12 cellular contexts compared by ENCODE assay signal in the genomic region with DNA sequence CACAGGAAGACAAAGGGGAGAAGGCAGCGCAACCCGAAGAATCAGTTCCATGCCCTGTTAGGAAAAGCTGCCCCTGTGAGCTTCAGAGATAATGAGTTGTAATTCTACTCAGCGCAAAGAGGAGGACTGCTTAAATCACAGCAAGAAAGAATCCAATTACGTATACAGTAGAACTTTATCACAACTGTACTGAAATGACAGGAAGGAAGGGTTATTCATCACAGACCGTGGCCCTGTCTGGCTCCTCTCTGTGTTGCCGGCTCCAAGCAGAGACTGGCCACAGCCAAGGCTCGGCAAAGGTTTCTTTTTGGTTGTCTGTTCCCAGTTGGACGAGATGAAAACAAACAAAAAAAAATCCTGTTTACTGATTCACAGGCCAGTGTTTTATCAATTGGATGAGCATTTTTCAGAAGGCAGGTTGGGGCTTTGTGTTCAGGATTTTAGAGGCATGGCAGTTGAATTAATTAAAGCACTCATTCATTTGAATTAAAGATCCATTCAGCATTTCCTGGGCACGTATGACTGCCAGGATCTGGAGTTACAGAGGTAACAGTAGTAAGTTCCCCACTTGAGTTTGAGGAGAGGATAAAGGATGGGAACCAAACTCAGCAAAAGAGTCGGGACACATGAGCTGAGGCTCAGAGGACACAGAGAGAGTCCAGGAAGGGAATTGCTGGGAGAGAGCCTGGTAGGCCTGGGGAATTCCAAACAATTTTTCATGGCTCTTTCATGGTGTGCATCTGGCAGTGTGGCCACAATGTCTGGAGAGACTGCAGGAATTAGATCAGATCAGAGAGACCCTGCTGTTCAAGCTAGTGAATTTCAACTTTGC.
DNase-seq lines count a peak whose midpoint lies in the region; ATAC-seq and TF ChIP-seq lines count a peak whose summit lies in the region.
"Had no signal": no experiment of that assay in that cellular context is flagged by ENCODE, and none has a peak within 500 bp of the region (broad histone marks: within the 10 kb centered on the region; RNA-seq: fewer than 3 reads in every experiment).

No MANE protein-coding gene starts in this region.

- DNase-seq in EL (peak; percentile 8), glomerular visceral epithelial cell (ENCODE audit: extremely low spot score) (peak; percentile 15), renal cortical epithelial cell (ENCODE audit: low read depth) (peak; percentile 7), immature natural killer cell (no peak), NCI-H1092 (lab: John Stamatoyannopoulos, UW) (no peak), NCI-H146 (lab: John Stamatoyannopoulos, UW) (no peak)
- no peak for DNase-seq in activated effector memory CD4-positive, alpha-beta T cell treated with anti-CD3 and anti-CD28 coated beads, Interleukin-2, amount 50 U/mL, for 16 hours
- DNase-seq: DND-41; SHP77 treated with DMSO at 0.1 percent for 48 hours; stimulated activated CD4-positive, alpha-beta T cell treated with anti-CD3 and anti-CD28 coated beads, Interleukin-15, amount 100 ng/mL, for 24 hours had no signal

- peaks cover 0 to 8% (median 0%) of the 10 kb centered on the region in 3 donors for H3K27me3 Mint-ChIP-seq in immature natural killer cell (ENCODE audit: low read depth in 3 of 3)
- H3K27me3 Mint-ChIP-seq: type B pancreatic cell had no signal

- no peak overlapping the region for H3K4me3 Mint-ChIP-seq in immature natural killer cell
- H3K4me3 Mint-ChIP-seq: type B pancreatic cell had no signal

- H3K9me3 Mint-ChIP-seq in immature natural killer cell: no peaks in the 10 kb centered on the region
- H3K9me3 Mint-ChIP-seq: type B pancreatic cell had no signal

- peaks cover 11 to 24% of the 10 kb centered on the region in 2 donors for H3K4me1 Mint-ChIP-seq in immature natural killer cell

- peak; percentile 80 for ATAC-seq in SK-N-SH treated with all-trans-retinoic acid at 6 μM for 48 hours

- no peak overlapping the region for H3K27ac Mint-ChIP-seq in immature natural killer cell
- H3K27ac Mint-ChIP-seq: type B pancreatic cell had no signal

- no peaks in the 10 kb centered on the region for H3K36me3 Mint-ChIP-seq in immature natural killer cell
- H3K36me3 Mint-ChIP-seq: type B pancreatic cell had no signal

TF ChIP-seq in SK-N-SH treated with all-trans-retinoic acid at 6 μM for 48 hours, 23 proteins besides CTCF, POLR2A, EP300 and RAD21:
- no peak for TF ChIP-seq GLIS3 (CRISPR knock-in tag; IDR thresholded peaks at IDR 0.05)
- TF ChIP-seq ZFP3 (CRISPR knock-in tag; IDR thresholded peaks at IDR 0.05): no peak
- TF ChIP-seq ZFP30 (CRISPR knock-in tag; IDR thresholded peaks at IDR 0.05): no peak
- TF ChIP-seq ISL1 (CRISPR knock-in tag; IDR thresholded peaks at IDR 0.05): no peak
- TF ChIP-seq SNAI2 (CRISPR knock-in tag; IDR thresholded peaks at IDR 0.05): no peak
- no peak for TF ChIP-seq ESRRG (CRISPR knock-in tag; IDR thresholded peaks at IDR 0.05)
- no peak for TF ChIP-seq ZNF8 (CRISPR knock-in tag; IDR thresholded peaks at IDR 0.05)
- no peak for TF ChIP-seq TCF4 (CRISPR knock-in tag; IDR thresholded peaks at IDR 0.05; ENCODE audit: borderline replicate concordance)
- TF ChIP-seq, protein P1, sequence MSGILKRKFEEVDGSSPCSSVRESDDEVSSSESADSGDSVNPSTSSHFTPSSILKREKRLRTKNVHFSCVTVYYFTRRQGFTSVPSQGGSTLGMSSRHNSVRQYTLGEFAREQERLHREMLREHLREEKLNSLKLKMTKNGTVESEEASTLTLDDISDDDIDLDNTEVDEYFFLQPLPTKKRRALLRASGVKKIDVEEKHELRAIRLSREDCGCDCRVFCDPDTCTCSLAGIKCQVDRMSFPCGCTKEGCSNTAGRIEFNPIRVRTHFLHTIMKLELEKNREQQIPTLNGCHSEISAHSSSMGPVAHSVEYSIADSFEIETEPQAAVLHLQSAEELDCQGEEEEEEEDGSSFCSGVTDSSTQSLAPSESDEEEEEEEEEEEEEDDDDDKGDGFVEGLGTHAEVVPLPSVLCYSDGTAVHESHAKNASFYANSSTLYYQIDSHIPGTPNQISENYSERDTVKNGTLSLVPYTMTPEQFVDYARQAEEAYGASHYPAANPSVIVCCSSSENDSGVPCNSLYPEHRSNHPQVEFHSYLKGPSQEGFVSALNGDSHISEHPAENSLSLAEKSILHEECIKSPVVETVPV (CRISPR knock-in tag; IDR thresholded peaks at IDR 0.05): no peak
- TF ChIP-seq, protein P2, sequence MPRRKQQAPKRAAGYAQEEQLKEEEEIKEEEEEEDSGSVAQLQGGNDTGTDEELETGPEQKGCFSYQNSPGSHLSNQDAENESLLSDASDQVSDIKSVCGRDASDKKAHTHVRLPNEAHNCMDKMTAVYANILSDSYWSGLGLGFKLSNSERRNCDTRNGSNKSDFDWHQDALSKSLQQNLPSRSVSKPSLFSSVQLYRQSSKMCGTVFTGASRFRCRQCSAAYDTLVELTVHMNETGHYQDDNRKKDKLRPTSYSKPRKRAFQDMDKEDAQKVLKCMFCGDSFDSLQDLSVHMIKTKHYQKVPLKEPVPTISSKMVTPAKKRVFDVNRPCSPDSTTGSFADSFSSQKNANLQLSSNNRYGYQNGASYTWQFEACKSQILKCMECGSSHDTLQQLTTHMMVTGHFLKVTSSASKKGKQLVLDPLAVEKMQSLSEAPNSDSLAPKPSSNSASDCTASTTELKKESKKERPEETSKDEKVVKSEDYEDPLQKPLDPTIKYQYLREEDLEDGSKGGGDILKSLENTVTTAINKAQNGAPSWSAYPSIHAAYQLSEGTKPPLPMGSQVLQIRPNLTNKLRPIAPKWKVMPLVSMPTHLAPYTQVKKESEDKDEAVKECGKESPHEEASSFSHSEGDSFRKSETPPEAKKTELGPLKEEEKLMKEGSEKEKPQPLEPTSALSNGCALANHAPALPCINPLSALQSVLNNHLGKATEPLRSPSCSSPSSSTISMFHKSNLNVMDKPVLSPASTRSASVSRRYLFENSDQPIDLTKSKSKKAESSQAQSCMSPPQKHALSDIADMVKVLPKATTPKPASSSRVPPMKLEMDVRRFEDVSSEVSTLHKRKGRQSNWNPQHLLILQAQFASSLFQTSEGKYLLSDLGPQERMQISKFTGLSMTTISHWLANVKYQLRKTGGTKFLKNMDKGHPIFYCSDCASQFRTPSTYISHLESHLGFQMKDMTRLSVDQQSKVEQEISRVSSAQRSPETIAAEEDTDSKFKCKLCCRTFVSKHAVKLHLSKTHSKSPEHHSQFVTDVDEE (CRISPR knock-in tag; IDR thresholded peaks at IDR 0.05): no peak

Comparison
In these comparisons a context has a peak if more than half of its experiments do, and no peak if none do; other contexts are left out.
1. DNase-seq: peak in EL (single experiment), glomerular visceral epithelial cell (single experiment) and renal cortical epithelial cell (single experiment); none in immature natural killer cell (0 of 3), NCI-H1092 (single experiment), NCI-H146 (single experiment) and activated effector memory CD4-positive, alpha-beta T cell treated with anti-CD3 and anti-CD28 coated beads, Interleukin-2, amount 50 U/mL, for 16 hours (single experiment).